8 cellular contexts compared by ENCODE assay signal in the genomic region with DNA sequence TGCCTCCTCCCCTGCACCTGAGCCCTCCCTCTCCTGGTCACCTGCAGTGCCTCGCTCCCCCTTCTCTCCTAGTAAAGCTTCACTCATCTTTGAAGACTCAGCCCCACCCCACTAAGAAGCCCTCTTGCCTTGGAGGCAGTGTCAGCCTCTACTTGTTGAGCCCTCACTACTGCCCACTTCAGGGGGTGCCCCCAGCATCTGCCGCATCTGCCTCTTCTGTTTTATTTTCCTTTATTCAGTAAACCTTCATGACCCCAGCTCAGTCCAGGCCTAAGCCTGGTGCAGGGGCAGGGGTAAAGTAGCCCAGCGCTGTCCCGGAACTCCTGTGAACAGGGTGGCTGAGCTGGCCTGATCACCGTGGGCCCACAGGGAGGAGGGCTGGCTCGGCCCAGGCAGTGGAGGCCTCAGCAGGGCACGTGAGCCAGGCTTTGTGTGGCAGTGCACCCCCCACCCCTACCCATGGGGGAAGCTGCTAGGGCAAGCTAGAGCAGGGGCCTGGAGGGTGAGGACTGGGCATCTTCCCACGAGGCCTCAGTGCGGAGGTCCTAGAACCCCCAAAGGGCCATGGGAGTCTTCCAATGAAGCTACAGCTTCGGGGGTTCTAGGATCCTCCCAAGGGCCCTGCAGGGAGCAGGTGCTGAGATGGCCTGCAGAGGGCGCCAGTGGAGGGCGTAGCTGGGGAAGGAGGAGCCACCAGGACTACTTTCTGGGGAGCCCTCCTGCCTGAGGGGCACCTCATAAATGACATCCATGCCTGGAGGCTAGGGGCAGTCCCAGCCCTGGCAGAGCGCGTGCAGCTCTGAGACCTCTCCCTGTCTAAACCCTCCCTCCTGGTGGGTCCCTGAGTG. TPM values are rescaled to one million over a fixed set of nuclear protein-coding genes. Genes with fewer than 3 reads are reported as not detected.
A peak's percentile ranks its signal among the peaks of the same experiment; 100 is the strongest.
DNase-seq lines count a peak whose midpoint lies in the region; TF ChIP-seq lines count a peak whose summit lies in the region.

No MANE protein-coding gene starts in this region.

- DNase-seq in activated gamma-delta T cell treated with Interleukin-2 at 50 U/mL for 16 hours (peak; percentile 31), activated gamma-delta T cell (lab: John Stamatoyannopoulos, UW) (no peak), erythroblast (lab: John Stamatoyannopoulos, UW) (peak; percentile 45 to 60), neuronal stem cell (ENCODE audit: low spot score) (no peak), NOMO-1 treated with DMSO at 0.1 percent for 48 hours (lab: John Stamatoyannopoulos, UW; ENCODE audit: unreplicated experiment) (no peak), glomerular visceral epithelial cell (ENCODE audit: extremely low spot score) (no peak)
- DNase-seq in activated CD4-positive, alpha-beta T cell treated with anti-CD3 and anti-CD28 coated beads, Interleukin-2, amount 10 ng/mL, durations not matched to agents 24 days and 14 days = no peak
- DNase-seq in effector CD4-positive, alpha-beta T cell = no peak

- no peak overlapping the region for H2BK12ac ChIP-seq in neuronal stem cell (ENCODE audit: low read length)

- H2BK120ac ChIP-seq in neuronal stem cell (ENCODE audit: low read depth, low read length) = peak overlapping the region; percentile 4

- H3K36me3 Mint-ChIP-seq in activated CD4-positive, alpha-beta T cell treated with anti-CD3 and anti-CD28 coated beads, Interleukin-2, amount 10 ng/mL, durations not matched to agents 24 days and 14 days (ENCODE audit: low read depth) = peaks cover 79% of the 10 kb centered on the region

- peaks cover 20 to 28% of the 10 kb centered on the region in 2 donors for H3K4me1 ChIP-seq in neuronal stem cell (ENCODE audit: control insufficient read depth in 2 of 2, insufficient read depth in 1 of 2, low read depth in 1 of 2, low read length in 2 of 2)

- H2AK5ac ChIP-seq in neuronal stem cell (ENCODE audit: low read depth, low read length) = peak overlapping the region; percentile 33

- no peaks in the 10 kb centered on the region for H3K27me3 Mint-ChIP-seq in activated CD4-positive, alpha-beta T cell treated with anti-CD3 and anti-CD28 coated beads, Interleukin-2, amount 10 ng/mL, durations not matched to agents 24 days and 14 days

- no peak overlapping the region for H2AFZ ChIP-seq in neuronal stem cell (ENCODE audit: low read length)

- H3K36me3 ChIP-seq in neuronal stem cell (replicated peaks in 1 of 2; ENCODE audit: control insufficient read depth in 2 of 2, insufficient read depth in 2 of 2, low read length in 2 of 2) = peaks cover 12 to 26% of the 10 kb centered on the region in 2 donors

- peaks cover 3% of the 10 kb centered on the region for H3K9me3 Mint-ChIP-seq in activated CD4-positive, alpha-beta T cell treated with anti-CD3 and anti-CD28 coated beads, Interleukin-2, amount 10 ng/mL, durations not matched to agents 24 days and 14 days

- H3K27ac Mint-ChIP-seq in activated CD4-positive, alpha-beta T cell treated with anti-CD3 and anti-CD28 coated beads, Interleukin-2, amount 10 ng/mL, durations not matched to agents 24 days and 14 days = peak overlapping the region; percentile 61

- no peak overlapping the region for H3K4me2 ChIP-seq in neuronal stem cell (ENCODE audit: insufficient read depth, low read length, poor library complexity, severe bottlenecking)

- no peak overlapping the region for H3K23ac ChIP-seq in neuronal stem cell (ENCODE audit: low read depth, low read length, poor library complexity)

- peaks cover 9% of the 10 kb centered on the region for H3K79me1 ChIP-seq in neuronal stem cell (ENCODE audit: low read depth, low read length)

- intact Hi-C loops in activated CD4-positive, alpha-beta T cell treated with anti-CD3 and anti-CD28 coated beads, Interleukin-2, amount 10 ng/mL, durations not matched to agents 24 days and 14 days (cut with micrococcal nuclease) = no loop called here

- H3K18ac ChIP-seq in neuronal stem cell (ENCODE audit: low read length) = peak overlapping the region; percentile 89

- H4K8ac ChIP-seq in neuronal stem cell (ENCODE audit: low read depth, low read length) = no peak overlapping the region

- TF ChIP-seq POLR2A in erythroblast (IDR thresholded peaks at IDR 0.05; ENCODE audit: low read length) = no peak

- peaks cover 5% of the 10 kb centered on the region for H3K4me1 Mint-ChIP-seq in activated CD4-positive, alpha-beta T cell treated with anti-CD3 and anti-CD28 coated beads, Interleukin-2, amount 10 ng/mL, durations not matched to agents 24 days and 14 days

- H3K4me3 Mint-ChIP-seq in activated CD4-positive, alpha-beta T cell treated with anti-CD3 and anti-CD28 coated beads, Interleukin-2, amount 10 ng/mL, durations not matched to agents 24 days and 14 days = no peak overlapping the region

- no peaks in the 10 kb centered on the region for H3K27me3 ChIP-seq in neuronal stem cell (ENCODE audit: control insufficient read depth in 3 of 3, insufficient read depth in 3 of 3, low read depth in 1 of 3, low read length in 3 of 3)

- peak overlapping the region; percentile 80 for H3K9ac ChIP-seq in neuronal stem cell (ENCODE audit: low read depth, low read length, poor library complexity)

- no peak overlapping the region for H2BK15ac ChIP-seq in neuronal stem cell (ENCODE audit: low read length)

- no CpG with 5 or more reads among the region's 14 CpGs for WGBS in neuronal stem cell (ENCODE audit: extremely low coverage in 2 of 2, insufficient read length in 2 of 2, insufficient replicate concordance in 1 of 2), 2 donors

- peak overlapping the region; percentile 67 for H3K14ac ChIP-seq in neuronal stem cell (ENCODE audit: low read length)

- H3K4ac ChIP-seq in neuronal stem cell (ENCODE audit: low read length) = peak overlapping the region; percentile 26

- H3K4me3 ChIP-seq in neuronal stem cell (ENCODE audit: low read length in 2 of 2) = no peak overlapping the region

- no peaks in the 10 kb centered on the region for H3K9me3 ChIP-seq in neuronal stem cell (replicated peaks in 1 of 2; ENCODE audit: control insufficient read depth in 2 of 2, insufficient read depth in 1 of 2, low read depth in 1 of 2, low read length in 2 of 2)

- no peak overlapping the region for H2BK5ac ChIP-seq in neuronal stem cell (ENCODE audit: low read length)

- no peak overlapping the region for H3K27ac ChIP-seq in neuronal stem cell (replicated peaks; ENCODE audit: low read length)

- peak overlapping the region; percentile 65 for H4K91ac ChIP-seq in neuronal stem cell (ENCODE audit: low read depth, low read length, poor library complexity)

RNA-seq across cellular contexts. Expression of a gene that starts 36.1 kb away (rescaled TPM):
- total RNA-seq in activated CD4-positive, alpha-beta T cell treated with anti-CD3 and anti-CD28 coated beads, Interleukin-2, amount 10 ng/mL, durations not matched to agents 24 days and 14 days = 41.4 and 43.0 TPM in 2 replicates
- 251 TPM for polyA plus RNA-seq in neuronal stem cell (2013, experiment 1 of 2)
- 239 TPM for polyA plus RNA-seq in neuronal stem cell (2013, experiment 2 of 2)

RNA-seq across cellular contexts. Expression of a gene that starts 39.9 kb away (rescaled TPM):
- total RNA-seq in activated CD4-positive, alpha-beta T cell treated with anti-CD3 and anti-CD28 coated beads, Interleukin-2, amount 10 ng/mL, durations not matched to agents 24 days and 14 days = 182 and 186 TPM in 2 replicates
- polyA plus RNA-seq in neuronal stem cell (2013, experiment 1 of 2) = 2.0 TPM
- 1.8 TPM for polyA plus RNA-seq in neuronal stem cell (2013, experiment 2 of 2)

Comparison
In these comparisons a context has a peak if more than half of its experiments do, and no peak if none do; other contexts are left out.
1. DNase-seq: peak in activated gamma-delta T cell treated with Interleukin-2 at 50 U/mL for 16 hours (single experiment) and erythroblast (2 of 2); none in activated gamma-delta T cell (single experiment), activated CD4-positive, alpha-beta T cell treated with anti-CD3 and anti-CD28 coated beads, Interleukin-2, amount 10 ng/mL, durations not matched to agents 24 days and 14 days (single experiment), neuronal stem cell (single experiment), effector CD4-positive, alpha-beta T cell (single experiment), NOMO-1 treated with DMSO at 0.1 percent for 48 hours (single experiment) and glomerular visceral epithelial cell (single experiment).